Comparison of ENCODE assay signal across 21 cellular contexts in genomic region chr17:78793415-78793814, GRCh38. TPM values are rescaled to one million over a fixed set of nuclear protein-coding genes. Genes with fewer than 3 reads are reported as not detected.
A peak's percentile ranks its signal among the peaks of the same experiment; 100 is the strongest.
DNase-seq lines count a peak whose midpoint lies in the region; ATAC-seq, FAIRE-seq and TF ChIP-seq lines count a peak whose summit lies in the region.
"Had no signal": no experiment of that assay in that cellular context is flagged by ENCODE, and none has a peak within 500 bp of the region (broad histone marks: within the 10 kb centered on the region; RNA-seq: fewer than 3 reads in every experiment).

No MANE protein-coding gene starts in this region.

- H3K9ac ChIP-seq in kidney (ENCODE audit: low read length in 2 of 2), result no peak overlapping the region

- no peaks in the 10 kb centered on the region for H3K9me3 ChIP-seq in kidney (ENCODE audit: control insufficient read depth in 1 of 2, low read length in 2 of 2)
- H3K9me3 ChIP-seq: MG63, ovary, sigmoid colon had no signal

- H3K4me3 ChIP-seq in kidney (ENCODE audit: low read length in 2 of 2), result no peak overlapping the region
- H3K4me3 ChIP-seq: MG63, ovary, sigmoid colon had no signal

- H3K4me1 Mint-ChIP-seq in activated naive CD8-positive, alpha-beta T cell (ENCODE audit: low read depth), result peaks cover 51% of the 10 kb centered on the region
- peaks cover 33% of the 10 kb centered on the region for H3K4me1 Mint-ChIP-seq in activated naive CD8-positive, alpha-beta T cell treated with anti-CD3 and anti-CD28 coated beads for 36 hours
- peaks cover 4% of the 10 kb centered on the region for H3K4me1 Mint-ChIP-seq in WTC11
- peaks cover 59% of the 10 kb centered on the region for H3K4me1 Mint-ChIP-seq in stimulated activated effector memory CD8-positive, alpha-beta T cell treated with anti-CD3 and anti-CD28 coated beads, Interleukin-12 subunit alpha, Interleukin-12 subunit beta, amount 100 ng/mL, for 72 hours

- CTCF ChIA-PET in WTC11 (lab: Charles Lee), result no interaction called here

- H3K4me1 ChIP-seq in kidney (ENCODE audit: control insufficient read depth in 1 of 2, insufficient read depth in 1 of 2, low read depth in 1 of 2, low read length in 2 of 2), result peaks cover 0 to 13% of the 10 kb centered on the region in 2 donors

- intact Hi-C loops in kidney (cut with DNase I), result no loop called here

- POLR2A ChIA-PET in WTC11 (lab: Charles Lee), result no interaction called here

- peak overlapping the region; percentile 59 for H3K27ac Mint-ChIP-seq in activated naive CD8-positive, alpha-beta T cell
- H3K27ac Mint-ChIP-seq in activated naive CD8-positive, alpha-beta T cell treated with anti-CD3 and anti-CD28 coated beads for 36 hours, result no peak overlapping the region
- peak overlapping the region; percentile 71; the same call in 1 of the 2 replicates for H3K27ac Mint-ChIP-seq in WTC11
- peak overlapping the region; percentile 69 for H3K27ac Mint-ChIP-seq in stimulated activated effector memory CD8-positive, alpha-beta T cell treated with anti-CD3 and anti-CD28 coated beads, Interleukin-12 subunit alpha, Interleukin-12 subunit beta, amount 100 ng/mL, for 72 hours

- no peaks in the 10 kb centered on the region for H3K9me3 Mint-ChIP-seq in activated naive CD8-positive, alpha-beta T cell (ENCODE audit: low read depth)
- H3K9me3 Mint-ChIP-seq in activated naive CD8-positive, alpha-beta T cell treated with anti-CD3 and anti-CD28 coated beads for 36 hours, result no peaks in the 10 kb centered on the region
- H3K9me3 Mint-ChIP-seq in WTC11, result no peaks in the 10 kb centered on the region
- no peaks in the 10 kb centered on the region for H3K9me3 Mint-ChIP-seq in stimulated activated effector memory CD8-positive, alpha-beta T cell treated with anti-CD3 and anti-CD28 coated beads, Interleukin-12 subunit alpha, Interleukin-12 subunit beta, amount 100 ng/mL, for 72 hours

- H3K36me3 ChIP-seq in kidney (ENCODE audit: control insufficient read depth in 1 of 2, insufficient read depth in 2 of 2, low read length in 2 of 2), result peaks cover 28 to 42% of the 10 kb centered on the region in 2 donors
- H3K36me3 ChIP-seq: ovary had no signal

- H3K27me3 Mint-ChIP-seq in activated naive CD8-positive, alpha-beta T cell, result no peaks in the 10 kb centered on the region
- no peaks in the 10 kb centered on the region for H3K27me3 Mint-ChIP-seq in activated naive CD8-positive, alpha-beta T cell treated with anti-CD3 and anti-CD28 coated beads for 36 hours
- H3K27me3 Mint-ChIP-seq in WTC11 (ENCODE audit: low read depth), result no peaks in the 10 kb centered on the region

- FAIRE-seq in kidney (lab: Jason Lieb, UNC), result no peak

- peaks cover 12% of the 10 kb centered on the region for H3K36me3 Mint-ChIP-seq in activated naive CD8-positive, alpha-beta T cell
- H3K36me3 Mint-ChIP-seq in activated naive CD8-positive, alpha-beta T cell treated with anti-CD3 and anti-CD28 coated beads for 36 hours, result peaks cover 53% of the 10 kb centered on the region
- H3K36me3 Mint-ChIP-seq in WTC11, result peaks cover 51% of the 10 kb centered on the region
- H3K36me3 Mint-ChIP-seq in stimulated activated effector memory CD8-positive, alpha-beta T cell treated with anti-CD3 and anti-CD28 coated beads, Interleukin-12 subunit alpha, Interleukin-12 subunit beta, amount 100 ng/mL, for 72 hours, result peaks cover 72% of the 10 kb centered on the region

- TF ChIP-seq CTCF in WTC11 (IDR thresholded peaks at IDR 0.05) (no peak), kidney (IDR thresholded peaks at IDR 0.05; ENCODE audit: borderline replicate concordance, extremely low read depth, insufficient read depth) (no peak)

- H3K27ac ChIP-seq in kidney (ENCODE audit: low read depth in 2 of 2, low read length in 2 of 2), result no peak overlapping the region
- H3K27ac ChIP-seq: ovary, sigmoid colon had no signal

- no peak for DNase-seq in activated naive CD8-positive, alpha-beta T cell treated with anti-CD3 and anti-CD28 coated beads for 36 hours
- DNase-seq in WTC11 (ENCODE audit: low spot score), result no peak
- DNase-seq in kidney, result peak; percentile 60
- no peak for DNase-seq in stimulated activated effector memory CD8-positive, alpha-beta T cell treated with anti-CD3 and anti-CD28 coated beads, Interleukin-12 subunit alpha, Interleukin-12 subunit beta, amount 100 ng/mL, for 72 hours (ENCODE audit: low spot score in 2 of 2)
- DNase-seq in effector CD4-positive, alpha-beta T cell, result no peak
- no peak for DNase-seq in amniotic stem cell (lab: John Stamatoyannopoulos, UW)
- DNase-seq in mucosa of gallbladder (ENCODE audit: low spot score), result no peak
- DNase-seq: activated CD4-positive, alpha-beta T cell treated with anti-CD3 and anti-CD28 coated beads, Interleukin-2, amount 50 U/mL, for 1 hour; activated CD8-positive, alpha-beta memory T cell treated with anti-CD3 and anti-CD28 coated beads, Interleukin-2, amount 50 U/mL, for 48 hours; activated effector memory CD4-positive, alpha-beta T cell treated with anti-CD3 and anti-CD28 coated beads, Interleukin-2, amount 50 U/mL, for 16 hours; anterior cingulate cortex; glutamatergic neuron; IMR-90; MG63; NCI-H1417; NCI-H2081 treated with DMSO at 0.1 percent for 48 hours; ovary; Right ventricle myocardium superior; sigmoid colon; substantia nigra had no signal

- H3K4me3 Mint-ChIP-seq in activated naive CD8-positive, alpha-beta T cell, result no peak overlapping the region
- H3K4me3 Mint-ChIP-seq in activated naive CD8-positive, alpha-beta T cell treated with anti-CD3 and anti-CD28 coated beads for 36 hours, result no peak overlapping the region
- no peak overlapping the region for H3K4me3 Mint-ChIP-seq in WTC11
- H3K4me3 Mint-ChIP-seq in stimulated activated effector memory CD8-positive, alpha-beta T cell treated with anti-CD3 and anti-CD28 coated beads, Interleukin-12 subunit alpha, Interleukin-12 subunit beta, amount 100 ng/mL, for 72 hours, result no peak overlapping the region

- no peak for ATAC-seq in WTC11
- no peak for ATAC-seq in stimulated activated effector memory CD8-positive, alpha-beta T cell treated with anti-CD3 and anti-CD28 coated beads, Interleukin-12 subunit alpha, Interleukin-12 subunit beta, amount 100 ng/mL, for 72 hours

TF ChIP-seq in WTC11, 78 proteins besides CTCF, POLR2A, EP300 and RAD21 (continues in another document):
- TF ChIP-seq, protein P1, sequence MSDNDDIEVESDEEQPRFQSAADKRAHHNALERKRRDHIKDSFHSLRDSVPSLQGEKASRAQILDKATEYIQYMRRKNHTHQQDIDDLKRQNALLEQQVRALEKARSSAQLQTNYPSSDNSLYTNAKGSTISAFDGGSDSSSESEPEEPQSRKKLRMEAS (CRISPR knock-in tag; IDR thresholded peaks at IDR 0.05), result no peak
- TF ChIP-seq STAT6 (CRISPR knock-in tag; conservative IDR thresholded peaks at IDR 0.05; ENCODE audit: low read depth), result no peak
- TF ChIP-seq, protein P2, sequence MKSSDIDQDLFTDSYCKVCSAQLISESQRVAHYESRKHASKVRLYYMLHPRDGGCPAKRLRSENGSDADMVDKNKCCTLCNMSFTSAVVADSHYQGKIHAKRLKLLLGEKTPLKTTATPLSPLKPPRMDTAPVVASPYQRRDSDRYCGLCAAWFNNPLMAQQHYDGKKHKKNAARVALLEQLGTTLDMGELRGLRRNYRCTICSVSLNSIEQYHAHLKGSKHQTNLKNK (CRISPR knock-in tag; IDR thresholded peaks at IDR 0.05), result no peak
- TF ChIP-seq JAZF1 (CRISPR knock-in tag; IDR thresholded peaks at IDR 0.05), result no peak
- TF ChIP-seq ZBTB21 (CRISPR knock-in tag; IDR thresholded peaks at IDR 0.05; ENCODE audit: borderline replicate concordance), result no peak
- no peak for TF ChIP-seq ZNF317 (CRISPR knock-in tag; IDR thresholded peaks at IDR 0.05; ENCODE audit: borderline replicate concordance, low read depth)

RNA-seq across cellular contexts. Expression of gene CYTH1, which starts 11.3 kb away (rescaled TPM):
- total RNA-seq in activated naive CD8-positive, alpha-beta T cell treated with anti-CD3 and anti-CD28 coated beads for 36 hours, result 10 to 100 TPM; 88.9 to 89.6 TPM
- total RNA-seq in WTC11 (2021) (15.1 to 20.0 TPM (median 15.8 TPM) in 3 replicates), kidney (59.7 TPM), mucosa of gallbladder (51.1 TPM)
- polyA plus RNA-seq in kidney (ENCODE audit: insufficient read depth, low read depth, low replicate concordance), result 25.3 TPM

RNA-seq across cellular contexts. Expression of gene USP36, which starts 47.2 kb away (rescaled TPM):
- total RNA-seq in activated naive CD8-positive, alpha-beta T cell treated with anti-CD3 and anti-CD28 coated beads for 36 hours, result 100 to 1,000 TPM; 126 to 128 TPM
- total RNA-seq in WTC11 (2021) (62.0 to 74.0 TPM (median 65.8 TPM) in 3 replicates), kidney (66.2 TPM), mucosa of gallbladder (41.8 TPM)
- polyA plus RNA-seq in kidney (ENCODE audit: insufficient read depth, low read depth, low replicate concordance), result 17.0 TPM
